Comparison of ENCODE assay signal across 17 cellular contexts in the genomic region with DNA sequence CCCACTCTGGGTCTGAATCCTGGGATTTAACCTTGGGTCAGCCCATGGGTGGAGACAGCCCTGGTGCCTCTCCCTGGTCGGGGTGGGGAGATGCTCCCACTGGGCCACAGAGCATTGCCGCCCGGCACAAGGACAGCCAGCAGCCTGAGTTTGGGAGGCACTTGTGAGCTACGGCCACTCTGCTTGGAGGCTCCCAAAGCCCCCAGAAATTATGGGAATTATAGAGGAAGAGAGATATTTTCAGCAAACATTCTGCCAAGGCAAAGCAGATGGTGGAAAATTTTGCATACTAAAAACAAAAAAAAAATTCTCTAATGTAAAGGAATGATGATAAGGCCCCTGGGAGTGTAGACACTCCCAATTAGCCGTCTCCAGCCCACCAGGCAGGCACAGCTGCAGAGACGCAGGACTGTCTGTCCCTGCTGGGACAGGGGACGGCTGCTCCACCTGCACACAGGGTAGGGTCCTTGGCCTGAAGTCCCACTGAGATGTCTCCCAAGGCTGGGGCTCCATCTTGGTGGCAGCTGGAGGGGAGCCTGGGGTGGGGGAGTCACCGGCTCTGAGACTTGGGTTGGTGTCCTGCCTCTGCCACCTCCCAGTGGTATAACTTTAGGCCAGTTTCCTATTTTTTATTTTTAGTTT. TPM values are rescaled to one million over a fixed set of nuclear protein-coding genes. Genes with fewer than 3 reads are reported as not detected.
DNase-seq lines count a peak whose midpoint lies in the region; ATAC-seq, FAIRE-seq and TF ChIP-seq lines count a peak whose summit lies in the region.
"Had no signal": no experiment of that assay in that cellular context is flagged by ENCODE, and none has a peak within 500 bp of the region (broad histone marks: within the 10 kb centered on the region; RNA-seq: fewer than 3 reads in every experiment).

No MANE protein-coding gene starts in this region.

- no peak overlapping the region for H2AK5ac ChIP-seq in H1 (ENCODE audit: low read depth, low read length)

- no peak for TF ChIP-seq RAD21 in H1 (IDR thresholded peaks at IDR 0.05 in 1 of 2, conservative IDR thresholded peaks at IDR 0.05 in 1 of 2; ENCODE audit: low read depth in 2 of 2, low read length in 2 of 2)

- no peaks in the 10 kb centered on the region for H3K36me3 Mint-ChIP-seq in GM23338 (ENCODE audit: low read depth)

- no peak overlapping the region for H2BK20ac ChIP-seq in H1 (ENCODE audit: low read length)

- intact Hi-C loops in sciatic nerve (cut with DNase I): no loop called here
- intact Hi-C loops in A673 (cut with micrococcal nuclease; ENCODE audit: unreplicated experiment): no loop called here

- H3K9me3 ChIP-seq in BLaER1 (no peaks in the 10 kb centered on the region), H1 (ENCODE audit: insufficient read depth in 2 of 2, low read depth in 1 of 2, low read length in 1 of 2) (no peaks in the 10 kb centered on the region), A673 (ENCODE audit: low read depth, low read length, poor library complexity, severe bottlenecking) (no peaks in the 10 kb centered on the region)

- H3K4me2 ChIP-seq in BLaER1 (peak overlapping the region; percentile 88), GM23338 (no peak overlapping the region), H1 (ENCODE audit: insufficient read depth in 1 of 2, low read depth in 2 of 2, low read length in 2 of 2) (no peak overlapping the region)
- H3K4me2 ChIP-seq: KMS-11, PC-9 had no signal

- no peaks in the 10 kb centered on the region for H3K23me2 ChIP-seq in H1 (ENCODE audit: low read depth, low read length)

- H3K9me2 ChIP-seq in GM23338 (ENCODE audit: insufficient read depth): no peaks in the 10 kb centered on the region

- no peak overlapping the region for H2BK120ac ChIP-seq in H1 (replicated peaks; ENCODE audit: low read depth, low read length)

- no peak overlapping the region for H2BK15ac ChIP-seq in H1 (ENCODE audit: low read length)

- no TSS peak for BruUV-seq in A673 (replicated peaks; lab: Mats Ljungman, UMichigan)

- no peak for DNase-seq in GM23338 (ENCODE audit: low spot score)
- DNase-seq in H1 (ENCODE audit: low read depth in 1 of 2, low spot score in 2 of 2): no peak
- peak; percentile 41 for DNase-seq in sciatic nerve (ENCODE audit: low spot score)
- DNase-seq in A673 (ENCODE audit: low spot score): no peak
- DNase-seq: DMS79, H9, NCI-H1417, NCI-H2029, NCI-H526, PC-9 had no signal

- H3K4me3 ChIP-seq in BLaER1: no peak overlapping the region
- no peak overlapping the region for H3K4me3 ChIP-seq in GM23338
- no peak overlapping the region for H3K4me3 ChIP-seq in H1 (ENCODE audit: extremely low read depth in 1 of 4, insufficient read depth in 2 of 4, low read depth in 3 of 4, low read length in 4 of 4)
- no peak overlapping the region for H3K4me3 ChIP-seq in A673 (ENCODE audit: low read depth, low read length, poor library complexity, severe bottlenecking)
- H3K4me3 ChIP-seq: PC-9 had no signal

- H3K18ac ChIP-seq in H1 (ENCODE audit: extremely low read depth, low read length): no peak overlapping the region

- peak overlapping the region; percentile 72 for H3K27ac ChIP-seq in BLaER1
- no peak overlapping the region for H3K27ac ChIP-seq in GM23338 (ENCODE audit: low read depth)
- no peak overlapping the region for H3K27ac ChIP-seq in H1 (ENCODE audit: low read depth, low read length)
- H3K27ac ChIP-seq in A673 (ENCODE audit: low read depth, low read length, poor library complexity, severe bottlenecking): no peak overlapping the region
- H3K27ac ChIP-seq: C4-2B, HL-60, KMS-11, PC-9 had no signal

- H3K9me3 Mint-ChIP-seq in GM23338: no peaks in the 10 kb centered on the region; the same call in 2 of the 3 replicates
- H3K9me3 Mint-ChIP-seq: H9 had no signal

- no peak overlapping the region for H3K23ac ChIP-seq in H1 (ENCODE audit: insufficient read length)

- no peak overlapping the region for H3K56ac ChIP-seq in H1 (replicated peaks; ENCODE audit: insufficient read length, low read depth, low read length)

- CTCF ChIA-PET in H1 (lab: Charles Lee; ENCODE audit: partially characterized antibody): interaction anchor here (1.8 to 2.0 kb wide), 2 partner anchors 28 to 55 kb away, joined by 5 to 7 read pairs; no protein-coding TSS in a partner anchor
- CTCF ChIA-PET in A673 (lab: Charles Lee): no interaction called here

- H3F3A ChIP-seq in GM23338 (replicated peaks; ENCODE audit: low read depth): no peaks in the 10 kb centered on the region

- peaks cover 18% of the 10 kb centered on the region for H3K27me3 Mint-ChIP-seq in GM23338 (ENCODE audit: insufficient read depth, low read depth, poor library complexity)

- 0 out of 2 replicates have a peak overlapping the region, but pooled peaks have one; percentile 7 for H2AFZ ChIP-seq in GM23338
- H2AFZ ChIP-seq in H1 (ENCODE audit: low read length): no peak overlapping the region
- H2AFZ ChIP-seq: PC-9 had no signal

- H3K36me3 ChIP-seq in BLaER1 (no peaks in the 10 kb centered on the region; the same call in 1 of the 2 replicates), GM23338 (ENCODE audit: insufficient read depth) (no peaks in the 10 kb centered on the region), H1 (ENCODE audit: control insufficient read depth in 2 of 4, insufficient read depth in 4 of 4, low read length in 3 of 4) (no peaks in the 10 kb centered on the region), A673 (ENCODE audit: insufficient read depth, low read length, poor library complexity, severe bottlenecking) (no peaks in the 10 kb centered on the region)

- H4K5ac ChIP-seq in H1 (ENCODE audit: insufficient read length, low read depth, low read length): no peak overlapping the region

- peak overlapping the region; percentile 75; the same call in 1 of the 2 replicates for H4K8ac ChIP-seq in H1 (ENCODE audit: extremely low read depth, insufficient read depth, low read length)

- no peak overlapping the region for H3K14ac ChIP-seq in H1 (ENCODE audit: insufficient read length)

- no peak for TF ChIP-seq CTCF in GM23338 (conservative IDR thresholded peaks at IDR 0.05; ENCODE audit: low read depth in 2 of 2)
- TF ChIP-seq CTCF in H1 (IDR thresholded peaks at IDR 0.05; ENCODE audit: control extremely low read depth in 1 of 3, insufficient read depth in 1 of 3, low read depth in 1 of 3, low read length in 3 of 3): no peak
- TF ChIP-seq CTCF in A673 (conservative IDR thresholded peaks at IDR 0.05; ENCODE audit: low read depth, low read length): no peak

- peaks cover 80% of the 10 kb centered on the region for H3K4me1 ChIP-seq in BLaER1
- H3K4me1 ChIP-seq in GM23338 (ENCODE audit: insufficient read depth): no peaks in the 10 kb centered on the region
- H3K4me1 ChIP-seq in H1 (replicated peaks in 1 of 4; ENCODE audit: control insufficient read depth in 3 of 4, insufficient read depth in 4 of 4, low read length in 3 of 4): peaks cover 0 to 13% (median 0%) of the 10 kb centered on the region in 4 experiments; a peak in 2 of 7 replicates
- no peaks in the 10 kb centered on the region for H3K4me1 ChIP-seq in A673 (ENCODE audit: insufficient read depth, low read length, poor library complexity, severe bottlenecking)

- peak overlapping the region; percentile 26 for H3K9ac ChIP-seq in BLaER1
- no peak overlapping the region for H3K9ac ChIP-seq in H1 (replicated peaks in 1 of 4; ENCODE audit: extremely low read depth in 1 of 4, low read depth in 3 of 4, low read length in 3 of 4)
- H3K9ac ChIP-seq: KMS-11 had no signal

- H2BK5ac ChIP-seq in H1 (ENCODE audit: low read depth, low read length): no peak overlapping the region

- no peaks in the 10 kb centered on the region for H3K79me1 ChIP-seq in H1 (ENCODE audit: low read depth, low read length)

- no peak for FAIRE-seq in H1 (lab: Jason Lieb, UNC)

- 93% methylated on average over 8 of the region's 8 CpGs; no CpG with 5 or more reads in 1 of the 2 experiments for WGBS in H1 (ENCODE audit: extremely low coverage in 1 of 2, insufficient coverage in 1 of 2, insufficient read length in 1 of 2, insufficient replicate concordance in 2 of 2, low coverage in 1 of 2, low lambda C conversion rate in 2 of 2, missing lambda C conversion rate in 1 of 2), 2 experiments

- no peaks in the 10 kb centered on the region for H3K27me3 ChIP-seq in BLaER1
- no peaks in the 10 kb centered on the region for H3K27me3 ChIP-seq in GM23338 (ENCODE audit: insufficient read depth)
- no peaks in the 10 kb centered on the region for H3K27me3 ChIP-seq in H1 (replicated peaks in 1 of 4; ENCODE audit: control insufficient read depth in 3 of 4, extremely low read depth in 1 of 4, insufficient read depth in 3 of 4, low read length in 3 of 4)
- no peaks in the 10 kb centered on the region for H3K27me3 ChIP-seq in A673 (replicated peaks; ENCODE audit: insufficient read depth, low read depth, low read length, poor library complexity)

- no peak overlapping the region for H4K91ac ChIP-seq in H1 (replicated peaks; ENCODE audit: insufficient read length, low read length)

- POLR2A ChIA-PET in H1 (lab: Charles Lee; ENCODE audit: partially characterized antibody): no interaction called here
- POLR2A ChIA-PET in A673 (lab: Charles Lee; ENCODE audit: low non-redundant PET): no interaction called here

- H3K4me3 Mint-ChIP-seq in GM23338: no peak overlapping the region
- H3K4me3 Mint-ChIP-seq: H9 had no signal

- H3K4ac ChIP-seq in H1 (replicated peaks; ENCODE audit: insufficient read length, low read depth, low read length): no peak overlapping the region

- H3K79me2 ChIP-seq in GM23338 (replicated peaks; ENCODE audit: insufficient read depth) (no peaks in the 10 kb centered on the region), H1 (ENCODE audit: control insufficient read depth in 1 of 2, insufficient read depth in 2 of 2, low read length in 2 of 2) (no peaks in the 10 kb centered on the region)

- peaks cover 15% of the 10 kb centered on the region; the same call in 1 of the 2 replicates for H4K20me1 ChIP-seq in BLaER1
- no peaks in the 10 kb centered on the region for H4K20me1 ChIP-seq in GM23338 (replicated peaks; ENCODE audit: insufficient read depth)
- no peaks in the 10 kb centered on the region for H4K20me1 ChIP-seq in H1 (replicated peaks in 1 of 2; ENCODE audit: control insufficient read depth in 1 of 2, insufficient read depth in 2 of 2, low read length in 2 of 2)

- no peak for TF ChIP-seq POLR2A in H1 (IDR thresholded peaks at IDR 0.05; ENCODE audit: control extremely low read depth in 1 of 2, low read depth in 2 of 2, low read length in 2 of 2)

- ATAC-seq in GM23338: peak; percentile 21
- ATAC-seq in sciatic nerve: no peak
- no peak for ATAC-seq in HG03095 (IDR thresholded peaks at IDR 0.05; ENCODE audit: unreplicated experiment)
- no peak for ATAC-seq in GM18502 (IDR thresholded peaks at IDR 0.05; ENCODE audit: poor library complexity, unreplicated experiment)

- peaks cover 20% of the 10 kb centered on the region for H3K4me1 Mint-ChIP-seq in GM23338

- H2BK12ac ChIP-seq in H1 (ENCODE audit: low read depth, low read length): no peak overlapping the region

- TF ChIP-seq EP300 in H1 (IDR thresholded peaks at IDR 0.05; ENCODE audit: borderline replicate concordance in 1 of 2, low read depth in 2 of 2, low read length in 2 of 2): no peak

- no peak overlapping the region for H3K27ac Mint-ChIP-seq in GM23338

RNA-seq across cellular contexts. Expression of gene DOC2B, which starts 46.3 kb away (rescaled TPM):
- total RNA-seq in GM23338 (2014; rRNA removed; shearing (Covaris generic)): 2.4 and 3.8 TPM in 2 replicates
- 0.42 and 0.66 TPM in 2 replicates for polyA plus RNA-seq in GM23338 (2016; fragmentation: Nextera tagmentation; extraction: Ambion mirVana)
- 3.3 and 4.0 TPM in 2 replicates for total RNA-seq in H1 (2021; fragmentation: NEBNext Ultra II Directional; extraction: Animal tissue kit (Norgen Biotek cat#: 25700))
- polyA plus RNA-seq in H1 (2011; rRNA removed): 1.3 and 1.8 TPM in 2 replicates
- polyA plus RNA-seq in H1 (2011; cell fraction: cytosol; rRNA removed): 2.2 TPM
- polyA plus RNA-seq in H1 (2011; cell fraction: nucleus; rRNA removed): 2.5 TPM
- polyA plus RNA-seq in H1 (2012, experiment 1 of 2): 1.0 to 1.7 TPM (median 1.5 TPM) in 4 replicates
- polyA plus RNA-seq in H1 (2012, experiment 2 of 2): 1.3 TPM
- polyA plus RNA-seq in H1 (2013, experiment 1 of 2): 1.3 TPM
- 1.1 TPM for polyA plus RNA-seq in H1 (2013, experiment 2 of 2)
- polyA minus RNA-seq in H1 (2011; rRNA and poly(A)+ RNA removed): 1.9 and 3.6 TPM in 2 replicates
- 2.5 TPM for polyA minus RNA-seq in H1 (2011; cell fraction: cytosol; rRNA and poly(A)+ RNA removed)
- 3.1 TPM for polyA minus RNA-seq in H1 (2011; cell fraction: nucleus; rRNA and poly(A)+ RNA removed)
- total RNA-seq in sciatic nerve: 27.2 TPM
- 0.17 and 0.39 TPM in 2 replicates for total RNA-seq in A673 (2021)
- total RNA-seq: HT1080, PC-9 had no signal
